In the genomic region with DNA sequence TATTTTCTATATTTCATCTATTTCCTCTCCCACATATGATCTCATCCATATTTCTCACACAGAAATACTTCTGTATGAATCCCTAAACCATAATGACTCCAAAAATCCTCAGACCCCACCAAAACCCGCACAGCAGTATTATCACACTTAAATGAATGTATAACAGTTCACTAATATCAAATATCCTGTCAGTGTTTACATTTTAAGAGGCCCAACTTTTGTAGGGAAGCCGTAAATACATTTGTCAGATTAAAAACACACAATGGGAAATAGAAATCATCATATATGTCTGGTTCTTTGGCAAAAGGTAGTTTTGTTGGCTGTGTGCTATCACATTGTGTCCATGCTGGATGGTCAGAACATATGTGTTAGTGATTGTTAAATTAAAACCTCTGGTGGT, we compare ENCODE assay signal across 23 cellular contexts. TPM values are rescaled to one million over a fixed set of nuclear protein-coding genes. Genes with fewer than 3 reads are reported as not detected.
"Had no signal": no experiment of that assay in that cellular context is flagged by ENCODE, and none has a peak within 500 bp of the region (broad histone marks: within the 10 kb centered on the region; RNA-seq: fewer than 3 reads in every experiment).

No MANE protein-coding gene starts in this region.

- H3K4me1 Mint-ChIP-seq: brain had no signal

- H3K27ac Mint-ChIP-seq: activated CD4-positive, alpha-beta memory T cell treated with anti-CD3 and anti-CD28 coated beads for 36 hours; activated CD4-positive, alpha-beta T cell treated with anti-CD3 and anti-CD28 coated beads, Interleukin-2, amount 10 ng/mL, durations not matched to agents 7 days and 5 days; activated naive CD4-positive, alpha-beta T cell treated with anti-CD3 and anti-CD28 coated beads, Interleukin-2, amount 50 U/mL, for 72 hours; activated naive CD8-positive, alpha-beta T cell treated with anti-CD3 and anti-CD28 coated beads, Interleukin-2, amount 50 U/mL, for 24 hours; brain; T-helper 1 cell treated with Interleukin-12 subunit alpha and Interleukin-12 subunit beta and Interleukin-4 antibody, amounts not matched to agents 30 μg/mL and 1 μg/mL, for 36 hours had no signal

- H3K4me3 Mint-ChIP-seq: activated CD4-positive, alpha-beta memory T cell treated with anti-CD3 and anti-CD28 coated beads for 36 hours; activated CD4-positive, alpha-beta T cell treated with anti-CD3 and anti-CD28 coated beads, Interleukin-2, amount 10 ng/mL, durations not matched to agents 7 days and 5 days; activated naive CD8-positive, alpha-beta T cell treated with anti-CD3 and anti-CD28 coated beads, Interleukin-2, amount 50 U/mL, for 24 hours; activated T-cell treated with anti-CD3 and anti-CD28 coated beads, Interleukin-2, amount 50 U/mL, for 4 hours; brain; central memory CD8-positive, alpha-beta T cell; T-helper 1 cell treated with Interleukin-12 subunit alpha and Interleukin-12 subunit beta and Interleukin-4 antibody, amounts not matched to agents 30 μg/mL and 1 μg/mL, for 36 hours had no signal

- H3K27ac ChIP-seq: SJSA1 had no signal

- DNase-seq: activated CD4-positive, alpha-beta memory T cell treated with anti-CD3 and anti-CD28 coated beads for 36 hours; activated CD4-positive, alpha-beta T cell treated with anti-CD3 and anti-CD28 coated beads, Interleukin-2, amount 10 ng/mL, durations not matched to agents 7 days and 5 days; activated CD4-positive, CD25-positive, alpha-beta regulatory T cell; activated CD8-positive, alpha-beta memory T cell treated with anti-CD3 and anti-CD28 coated beads for 24 hours; activated effector memory CD4-positive, alpha-beta T cell treated with anti-CD3 and anti-CD28 coated beads, Interleukin-2, amount 50 U/mL, for 16 hours; activated naive CD4-positive, alpha-beta T cell treated with Interleukin-2 at 50 U/mL for 16 hours; activated naive CD8-positive, alpha-beta T cell treated with anti-CD3 and anti-CD28 coated beads, Interleukin-2, amount 50 U/mL, for 24 hours; activated T-cell treated with anti-CD3 and anti-CD28 coated beads, Interleukin-2, amount 50 U/mL, for 4 hours; amniotic stem cell; NCI-H1092; NCI-H1930; NCI-H2107; NCI-H2171 treated with DMSO at 0.1 percent for 48 hours; NCI-H226; NCI-H526 treated with DMSO at 0.1 percent for 48 hours; NCI-H82; SHP77 had no signal

- ATAC-seq: activated naive CD4-positive, alpha-beta T cell treated with anti-CD3 and anti-CD28 coated beads, Interleukin-2, amount 50 U/mL, for 72 hours; activated naive CD8-positive, alpha-beta T cell treated with anti-CD3 and anti-CD28 coated beads, Interleukin-2, amount 50 U/mL, for 24 hours; activated T-cell treated with anti-CD3 and anti-CD28 coated beads, Interleukin-2, amount 50 U/mL, for 4 hours; SK-N-SH treated with all-trans-retinoic acid at 6 μM for 48 hours had no signal

- H3K9me3 Mint-ChIP-seq: activated CD4-positive, alpha-beta memory T cell treated with anti-CD3 and anti-CD28 coated beads for 36 hours; activated CD4-positive, alpha-beta T cell treated with anti-CD3 and anti-CD28 coated beads, Interleukin-2, amount 10 ng/mL, durations not matched to agents 7 days and 5 days; activated naive CD4-positive, alpha-beta T cell treated with anti-CD3 and anti-CD28 coated beads, Interleukin-2, amount 50 U/mL, for 72 hours; activated naive CD8-positive, alpha-beta T cell treated with anti-CD3 and anti-CD28 coated beads, Interleukin-2, amount 50 U/mL, for 24 hours; activated T-cell treated with anti-CD3 and anti-CD28 coated beads, Interleukin-2, amount 50 U/mL, for 4 hours; brain; central memory CD8-positive, alpha-beta T cell; T-helper 1 cell treated with Interleukin-12 subunit alpha and Interleukin-12 subunit beta and Interleukin-4 antibody, amounts not matched to agents 30 μg/mL and 1 μg/mL, for 36 hours had no signal

- H3K36me3 ChIP-seq: SJSA1 had no signal

- H3K9me3 ChIP-seq: SJSA1 had no signal

- H3K4me3 ChIP-seq: SJSA1 had no signal

- H3K36me3 Mint-ChIP-seq: activated CD4-positive, alpha-beta memory T cell treated with anti-CD3 and anti-CD28 coated beads for 36 hours; activated naive CD4-positive, alpha-beta T cell treated with anti-CD3 and anti-CD28 coated beads, Interleukin-2, amount 50 U/mL, for 72 hours; brain had no signal

RNA-seq across cellular contexts. Expression of a gene that starts 4.2 kb away (rescaled TPM):
- total RNA-seq: SJSA1 had no signal
